Comparison of ENCODE assay signal across 2 cellular contexts in the genomic region with DNA sequence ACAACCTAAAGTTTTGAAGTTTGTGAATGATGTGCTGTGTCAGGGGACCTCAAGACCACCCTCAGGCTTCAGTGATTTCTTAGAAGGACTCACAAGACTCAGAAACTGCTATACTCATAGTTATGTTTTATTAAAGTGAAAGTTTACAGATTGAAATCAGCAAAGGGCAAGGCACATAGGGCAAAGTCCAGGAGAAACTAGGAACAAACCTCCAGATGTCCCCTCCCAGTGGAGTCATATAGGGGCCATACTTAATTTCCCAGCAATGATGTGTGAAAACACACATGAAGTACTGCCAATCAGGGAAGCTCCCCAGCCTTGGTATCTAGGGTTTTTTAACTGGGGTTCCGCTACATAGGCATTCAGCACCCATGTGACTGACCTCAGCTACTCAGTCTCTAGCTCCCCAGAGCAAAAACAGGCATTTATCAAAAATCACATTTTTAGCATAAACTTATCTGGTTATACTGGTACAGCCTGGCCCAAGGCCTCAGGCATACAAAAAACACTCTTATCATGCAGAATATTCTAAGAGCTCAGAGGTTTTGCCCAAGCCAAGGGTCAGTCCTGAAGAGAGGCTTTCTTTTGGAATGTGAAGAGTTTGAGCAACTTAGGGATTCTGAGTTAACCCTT.
TF ChIP-seq lines count a peak whose summit lies in the region.

No MANE protein-coding gene starts in this region.

TF ChIP-seq in IMR-90, 13 proteins besides CTCF, POLR2A, EP300 and RAD21:
- no peak for TF ChIP-seq NFE2L2 (IDR thresholded peaks at IDR 0.05; ENCODE audit: low read depth, low read length)
- TF ChIP-seq, protein P1, sequence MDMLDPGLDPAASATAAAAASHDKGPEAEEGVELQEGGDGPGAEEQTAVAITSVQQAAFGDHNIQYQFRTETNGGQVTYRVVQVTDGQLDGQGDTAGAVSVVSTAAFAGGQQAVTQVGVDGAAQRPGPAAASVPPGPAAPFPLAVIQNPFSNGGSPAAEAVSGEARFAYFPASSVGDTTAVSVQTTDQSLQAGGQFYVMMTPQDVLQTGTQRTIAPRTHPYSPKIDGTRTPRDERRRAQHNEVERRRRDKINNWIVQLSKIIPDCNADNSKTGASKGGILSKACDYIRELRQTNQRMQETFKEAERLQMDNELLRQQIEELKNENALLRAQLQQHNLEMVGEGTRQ (IDR thresholded peaks at IDR 0.05; ENCODE audit: low read depth, low read length) = no peak
- TF ChIP-seq MXI1 (IDR thresholded peaks at IDR 0.05; ENCODE audit: borderline replicate concordance, low read depth, low read length) = no peak

TF ChIP-seq in liver, 16 proteins besides CTCF, POLR2A, EP300 and RAD21 (continued from another document):
- no peak for TF ChIP-seq REST (IDR thresholded peaks at IDR 0.05)
